ENCODE assay signal across 21 cellular contexts in genomic region chr3:31743690-31744089, GRCh38.
DNase-seq lines count a peak whose midpoint lies in the region; ATAC-seq and TF ChIP-seq lines count a peak whose summit lies in the region.
"Had no signal": no experiment of that assay in that cellular context is flagged by ENCODE, and none has a peak within 500 bp of the region (broad histone marks: within the 10 kb centered on the region; RNA-seq: fewer than 3 reads in every experiment).

No MANE protein-coding gene starts in this region.

- TF ChIP-seq CTCF in brain microvascular endothelial cell (IDR thresholded peaks at IDR 0.05; ENCODE audit: low read depth, low read length, missing control alignments) = no peak

- in situ Hi-C loops in brain microvascular endothelial cell (cut with HindIII; ENCODE audit: low pct_ligation_motif_present, low sequenced_read_pairs) = no loop called here

- no peak overlapping the region for H3K27ac Mint-ChIP-seq in stimulated activated effector memory CD8-positive, alpha-beta T cell treated with anti-CD3 and anti-CD28 coated beads, Interleukin-12 subunit alpha, Interleukin-12 subunit beta, amount 100 ng/mL, for 72 hours
- H3K27ac Mint-ChIP-seq: activated naive CD4-positive, alpha-beta T cell treated with anti-CD3 and anti-CD28 coated beads, Interleukin-2, amount 10 ng/mL, durations not matched to agents 7 days and 5 days; naive thymus-derived CD8-positive, alpha-beta T cell had no signal

- H3K27ac ChIP-seq in brain microvascular endothelial cell = no peak overlapping the region
- H3K27ac ChIP-seq: cardiac muscle cell, gastroesophageal sphincter, SJCRH30, spleen had no signal

- H3K36me3 Mint-ChIP-seq in stimulated activated effector memory CD8-positive, alpha-beta T cell treated with anti-CD3 and anti-CD28 coated beads, Interleukin-12 subunit alpha, Interleukin-12 subunit beta, amount 100 ng/mL, for 72 hours = no peaks in the 10 kb centered on the region
- H3K36me3 Mint-ChIP-seq: activated naive CD4-positive, alpha-beta T cell treated with anti-CD3 and anti-CD28 coated beads, Interleukin-2, amount 10 ng/mL, durations not matched to agents 7 days and 5 days; naive thymus-derived CD8-positive, alpha-beta T cell had no signal

- H3K4me3 Mint-ChIP-seq in stimulated activated effector memory CD8-positive, alpha-beta T cell treated with anti-CD3 and anti-CD28 coated beads, Interleukin-12 subunit alpha, Interleukin-12 subunit beta, amount 100 ng/mL, for 72 hours = no peak overlapping the region
- H3K4me3 Mint-ChIP-seq: activated naive CD4-positive, alpha-beta T cell treated with anti-CD3 and anti-CD28 coated beads, Interleukin-2, amount 10 ng/mL, durations not matched to agents 7 days and 5 days; naive thymus-derived CD8-positive, alpha-beta T cell had no signal

- H3K9me3 Mint-ChIP-seq in stimulated activated effector memory CD8-positive, alpha-beta T cell treated with anti-CD3 and anti-CD28 coated beads, Interleukin-12 subunit alpha, Interleukin-12 subunit beta, amount 100 ng/mL, for 72 hours = no peaks in the 10 kb centered on the region
- H3K9me3 Mint-ChIP-seq: activated naive CD4-positive, alpha-beta T cell treated with anti-CD3 and anti-CD28 coated beads, Interleukin-2, amount 10 ng/mL, durations not matched to agents 7 days and 5 days; naive thymus-derived CD8-positive, alpha-beta T cell had no signal

- H3K4me1 Mint-ChIP-seq in stimulated activated effector memory CD8-positive, alpha-beta T cell treated with anti-CD3 and anti-CD28 coated beads, Interleukin-12 subunit alpha, Interleukin-12 subunit beta, amount 100 ng/mL, for 72 hours = no peaks in the 10 kb centered on the region
- H3K4me1 Mint-ChIP-seq: activated naive CD4-positive, alpha-beta T cell treated with anti-CD3 and anti-CD28 coated beads, Interleukin-2, amount 10 ng/mL, durations not matched to agents 7 days and 5 days; naive thymus-derived CD8-positive, alpha-beta T cell had no signal

- DNase-seq in NCI-H1092 (lab: John Stamatoyannopoulos, UW) (peak; percentile 29), NCI-H2029 (lab: John Stamatoyannopoulos, UW) (peak; percentile 84), brain microvascular endothelial cell (peak; percentile 52), mucosa of gallbladder (ENCODE audit: low spot score) (peak; percentile 32), NCI-H774 (lab: John Stamatoyannopoulos, UW) (no peak), NCI-H446 (lab: John Stamatoyannopoulos, UW) (no peak)
- no peak for DNase-seq in stimulated activated effector memory CD8-positive, alpha-beta T cell treated with anti-CD3 and anti-CD28 coated beads, Interleukin-12 subunit alpha, Interleukin-12 subunit beta, amount 100 ng/mL, for 72 hours (ENCODE audit: low spot score in 2 of 2)
- DNase-seq: activated CD4-positive, alpha-beta T cell treated with anti-CD3 and anti-CD28 coated beads, Interleukin-2, amount 50 U/mL, for 4 hours; activated naive CD4-positive, alpha-beta T cell treated with anti-CD3 and anti-CD28 coated beads, Interleukin-2, amount 10 ng/mL, durations not matched to agents 7 days and 5 days; amniotic stem cell; C1 segment of cervical spinal cord; Caco-2; midbrain; naive thymus-derived CD8-positive, alpha-beta T cell; NCI-H2081 treated with DMSO at 0.1 percent for 48 hours; NCI-H524 treated with DMSO at 0.1 percent for 48 hours; SJCRH30; spleen; T1000 had no signal

- no peak for ATAC-seq in stimulated activated effector memory CD8-positive, alpha-beta T cell treated with anti-CD3 and anti-CD28 coated beads, Interleukin-12 subunit alpha, Interleukin-12 subunit beta, amount 100 ng/mL, for 72 hours
- ATAC-seq: gastroesophageal sphincter; naive thymus-derived CD8-positive, alpha-beta T cell had no signal

- H3K27me3 ChIP-seq in brain microvascular endothelial cell (replicated peaks) = no peaks in the 10 kb centered on the region
- H3K27me3 ChIP-seq: cardiac muscle cell, gastroesophageal sphincter, SJCRH30, spleen had no signal

- no peaks in the 10 kb centered on the region for H3K36me3 ChIP-seq in brain microvascular endothelial cell (replicated peaks)
- H3K36me3 ChIP-seq: cardiac muscle cell, gastroesophageal sphincter, SJCRH30 had no signal

- no peak overlapping the region for H3K4me3 ChIP-seq in brain microvascular endothelial cell (ENCODE audit: low read depth, low read length)
- H3K4me3 ChIP-seq: cardiac muscle cell, gastroesophageal sphincter, SJCRH30, spleen had no signal

Comparison
In these comparisons a context has a peak if more than half of its experiments do, and no peak if none do; other contexts are left out.
1. DNase-seq: peak in NCI-H1092 (single experiment), NCI-H2029 (single experiment), brain microvascular endothelial cell (single experiment) and mucosa of gallbladder (single experiment); none in NCI-H774 (single experiment), NCI-H446 (0 of 2) and stimulated activated effector memory CD8-positive, alpha-beta T cell treated with anti-CD3 and anti-CD28 coated beads, Interleukin-12 subunit alpha, Interleukin-12 subunit beta, amount 100 ng/mL, for 72 hours (0 of 2).